ENCODE assay signal across 1 cellular context in genomic region chr22:39014723-39015121, GRCh38.
TF ChIP-seq lines count a peak whose summit lies in the region.

No MANE protein-coding gene starts in this region.

TF ChIP-seq in HepG2, 621 proteins besides CTCF, POLR2A, EP300 and RAD21:
- 0 out of 2 replicates have a peak, but pooled peaks have one; percentile 3 for TF ChIP-seq ZNF501 (CRISPR knock-in tag; IDR thresholded peaks at IDR 0.05)
TF ChIP-seq in HepG2: peak in this region for 1; not testable (repeated sequence) for 620.
